Comparison of ENCODE assay signal across 13 cellular contexts in the genomic region with DNA sequence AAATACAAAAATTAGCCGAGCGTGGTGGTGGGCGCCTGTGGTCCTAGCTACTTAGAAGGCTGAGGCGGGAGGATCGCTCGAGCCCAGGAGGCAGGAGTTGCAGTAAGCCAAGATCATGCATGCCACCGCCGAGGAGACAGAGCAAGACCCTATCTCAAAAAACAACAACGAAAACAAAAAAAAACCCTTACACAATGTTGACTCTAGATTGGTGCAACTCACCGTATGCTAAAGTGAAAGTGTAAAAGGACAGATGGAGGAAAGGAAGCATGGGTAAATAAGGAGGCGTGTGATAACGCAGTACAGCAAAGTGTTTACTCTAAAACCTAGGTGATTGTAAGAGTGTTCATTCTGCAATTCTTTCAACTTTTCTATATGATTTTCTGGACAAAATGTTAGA. TPM values are rescaled to one million over a fixed set of nuclear protein-coding genes. Genes with fewer than 3 reads are reported as not detected.
DNase-seq lines count a peak whose midpoint lies in the region; ATAC-seq and TF ChIP-seq lines count a peak whose summit lies in the region.
"Had no signal": no experiment of that assay in that cellular context is flagged by ENCODE, and none has a peak within 500 bp of the region (broad histone marks: within the 10 kb centered on the region; RNA-seq: fewer than 3 reads in every experiment).

No MANE protein-coding gene starts in this region.

- no peaks in the 10 kb centered on the region for H3K9me3 ChIP-seq in CD4-positive, CD25-positive, alpha-beta regulatory T cell (ENCODE audit: control insufficient read depth in 2 of 2, low read length in 2 of 2)
- no peaks in the 10 kb centered on the region for H3K9me3 ChIP-seq in effector memory CD4-positive, alpha-beta T cell (ENCODE audit: control insufficient read depth, low read length)
- H3K9me3 ChIP-seq: ascending aorta; BLaER1 treated with 17β-estradiol and CSF1 and Interleukin-3, amounts not matched to agents 10 nM and 100 nM; esophagus muscularis mucosa; pancreas had no signal

- peak; percentile 40 to 55 for ATAC-seq in CD4-positive, CD25-positive, alpha-beta regulatory T cell (ENCODE audit: low read depth in 2 of 2)
- ATAC-seq in GM18517 (IDR thresholded peaks at IDR 0.05; ENCODE audit: unreplicated experiment) (peak; percentile 62), HG02870 (IDR thresholded peaks at IDR 0.05; ENCODE audit: unreplicated experiment) (peak; percentile 45)

- no peaks in the 10 kb centered on the region for H3K36me3 Mint-ChIP-seq in CD4-positive, CD25-positive, alpha-beta regulatory T cell
- peaks cover 8% of the 10 kb centered on the region for H3K36me3 Mint-ChIP-seq in activated T-helper 2 cell treated with anti-CD3 and anti-CD28 coated beads, Interferon-gamma antibody, Interleukin-2, Interleukin-4, amounts not matched to agents 10 μg/mL and 5 μg/mL and 100 μg/mL, durations not matched to agents 14 hours and 24 hours and 36 hours (ENCODE audit: low read depth)
- H3K36me3 Mint-ChIP-seq in Calu3 (ENCODE audit: insufficient read depth, unreplicated experiment): peaks cover 3% of the 10 kb centered on the region

- no TSS peak for BruUV-seq in Calu3 (replicated peaks; lab: Mats Ljungman, UMichigan)

- no peaks in the 10 kb centered on the region for H3K27me3 ChIP-seq in CD4-positive, CD25-positive, alpha-beta regulatory T cell (ENCODE audit: control insufficient read depth, insufficient read depth, low read length)
- H3K27me3 ChIP-seq in effector memory CD4-positive, alpha-beta T cell (replicated peaks; ENCODE audit: control insufficient read depth, insufficient read depth, low read length, poor library complexity, severe bottlenecking): peaks cover 6% of the 10 kb centered on the region
- H3K27me3 ChIP-seq: ascending aorta; BLaER1 treated with 17β-estradiol and CSF1 and Interleukin-3, amounts not matched to agents 10 nM and 100 nM; esophagus muscularis mucosa; pancreas had no signal

- no peaks in the 10 kb centered on the region for H3K36me3 ChIP-seq in CD4-positive, CD25-positive, alpha-beta regulatory T cell (ENCODE audit: control insufficient read depth, insufficient read depth, low read length)
- no peaks in the 10 kb centered on the region for H3K36me3 ChIP-seq in effector memory CD4-positive, alpha-beta T cell (ENCODE audit: control insufficient read depth, insufficient read depth, low read length)
- H3K36me3 ChIP-seq: ascending aorta; BLaER1 treated with 17β-estradiol and CSF1 and Interleukin-3, amounts not matched to agents 10 nM and 100 nM; esophagus muscularis mucosa; pancreas had no signal

- peaks cover 5% of the 10 kb centered on the region for H3K27me3 Mint-ChIP-seq in CD4-positive, CD25-positive, alpha-beta regulatory T cell
- H3K27me3 Mint-ChIP-seq in activated T-helper 2 cell treated with anti-CD3 and anti-CD28 coated beads, Interferon-gamma antibody, Interleukin-2, Interleukin-4, amounts not matched to agents 10 μg/mL and 5 μg/mL and 100 μg/mL, durations not matched to agents 14 hours and 24 hours and 36 hours (ENCODE audit: low read depth): no peaks in the 10 kb centered on the region
- no peaks in the 10 kb centered on the region for H3K27me3 Mint-ChIP-seq in Calu3 (ENCODE audit: unreplicated experiment)

- no peak overlapping the region for H3K27ac ChIP-seq in CD4-positive, CD25-positive, alpha-beta regulatory T cell (ENCODE audit: insufficient read depth, low read length, poor library complexity, severe bottlenecking)
- H3K27ac ChIP-seq in effector memory CD4-positive, alpha-beta T cell (ENCODE audit: insufficient read depth, low read length, poor library complexity, severe bottlenecking): no peak overlapping the region
- no peak overlapping the region for H3K27ac ChIP-seq in substantia nigra (ENCODE audit: low read depth, low read length, poor library complexity, severe bottlenecking)
- H3K27ac ChIP-seq: ascending aorta; BLaER1 treated with 17β-estradiol and CSF1 and Interleukin-3, amounts not matched to agents 10 nM and 100 nM; esophagus muscularis mucosa; pancreas had no signal

- intact Hi-C loops in activated T-helper 2 cell treated with anti-CD3 and anti-CD28 coated beads, Interferon-gamma antibody, Interleukin-2, Interleukin-4, amounts not matched to agents 10 μg/mL and 5 μg/mL and 100 μg/mL, durations not matched to agents 14 hours and 24 hours and 36 hours (cut with micrococcal nuclease): no loop called here
- intact Hi-C loops in Calu3 (cut with micrococcal nuclease; ENCODE audit: unreplicated experiment): no loop called here

- peak overlapping the region; percentile 72 to 84 (median 78) for H3K27ac Mint-ChIP-seq in CD4-positive, CD25-positive, alpha-beta regulatory T cell
- H3K27ac Mint-ChIP-seq in activated T-helper 2 cell treated with anti-CD3 and anti-CD28 coated beads, Interferon-gamma antibody, Interleukin-2, Interleukin-4, amounts not matched to agents 10 μg/mL and 5 μg/mL and 100 μg/mL, durations not matched to agents 14 hours and 24 hours and 36 hours: peak overlapping the region; percentile 74
- H3K27ac Mint-ChIP-seq in Calu3 (ENCODE audit: unreplicated experiment): no peak overlapping the region

- no peaks in the 10 kb centered on the region for H3K9me3 Mint-ChIP-seq in CD4-positive, CD25-positive, alpha-beta regulatory T cell
- H3K9me3 Mint-ChIP-seq in activated T-helper 2 cell treated with anti-CD3 and anti-CD28 coated beads, Interferon-gamma antibody, Interleukin-2, Interleukin-4, amounts not matched to agents 10 μg/mL and 5 μg/mL and 100 μg/mL, durations not matched to agents 14 hours and 24 hours and 36 hours: no peaks in the 10 kb centered on the region
- H3K9me3 Mint-ChIP-seq in Calu3 (ENCODE audit: low read depth, unreplicated experiment): no peaks in the 10 kb centered on the region

- peak overlapping the region; percentile 27 to 80 (median 70) for H3K4me3 Mint-ChIP-seq in CD4-positive, CD25-positive, alpha-beta regulatory T cell
- peak overlapping the region; percentile 76 for H3K4me3 Mint-ChIP-seq in activated T-helper 2 cell treated with anti-CD3 and anti-CD28 coated beads, Interferon-gamma antibody, Interleukin-2, Interleukin-4, amounts not matched to agents 10 μg/mL and 5 μg/mL and 100 μg/mL, durations not matched to agents 14 hours and 24 hours and 36 hours (ENCODE audit: low read depth)
- no peak overlapping the region for H3K4me3 Mint-ChIP-seq in Calu3 (ENCODE audit: low read depth, unreplicated experiment)

- CTCF ChIA-PET in Calu3 (lab: Charles Lee): no interaction called here

- TF ChIP-seq CTCF in Calu3 (IDR thresholded peaks at IDR 0.05; ENCODE audit: unreplicated experiment): no peak

- peaks cover 7% of the 10 kb centered on the region for H3K4me1 ChIP-seq in CD4-positive, CD25-positive, alpha-beta regulatory T cell (ENCODE audit: control insufficient read depth, insufficient read depth, low read length, poor library complexity, severe bottlenecking)
- H3K4me1 ChIP-seq in effector memory CD4-positive, alpha-beta T cell (ENCODE audit: control insufficient read depth, insufficient read depth, low read length, poor library complexity, severe bottlenecking): peaks cover 4% of the 10 kb centered on the region

- peak overlapping the region; percentile 64 for H3K4me3 ChIP-seq in CD4-positive, CD25-positive, alpha-beta regulatory T cell (ENCODE audit: low read depth, low read length)
- no peak overlapping the region for H3K4me3 ChIP-seq in effector memory CD4-positive, alpha-beta T cell (ENCODE audit: insufficient read depth, low read depth, low read length, poor library complexity, severe bottlenecking)
- H3K4me3 ChIP-seq: ascending aorta; BLaER1 treated with 17β-estradiol and CSF1 and Interleukin-3, amounts not matched to agents 10 nM and 100 nM; esophagus muscularis mucosa; pancreas had no signal

- H3K4me1 Mint-ChIP-seq in CD4-positive, CD25-positive, alpha-beta regulatory T cell: peaks cover 0 to 16% (median 7%) of the 10 kb centered on the region in 4 donors
- H3K4me1 Mint-ChIP-seq in activated T-helper 2 cell treated with anti-CD3 and anti-CD28 coated beads, Interferon-gamma antibody, Interleukin-2, Interleukin-4, amounts not matched to agents 10 μg/mL and 5 μg/mL and 100 μg/mL, durations not matched to agents 14 hours and 24 hours and 36 hours (ENCODE audit: low read depth): peaks cover 11% of the 10 kb centered on the region
- no peaks in the 10 kb centered on the region for H3K4me1 Mint-ChIP-seq in Calu3 (ENCODE audit: low read depth, unreplicated experiment)

- DNase-seq in CD4-positive, CD25-positive, alpha-beta regulatory T cell: peak in 1 of 3 donors; percentile 52
- DNase-seq in activated T-helper 2 cell treated with anti-CD3 and anti-CD28 coated beads, Interferon-gamma antibody, Interleukin-2, Interleukin-4, amounts not matched to agents 10 μg/mL and 5 μg/mL and 100 μg/mL, durations not matched to agents 14 hours and 24 hours and 36 hours (ENCODE audit: low spot score): no peak
- DNase-seq in effector memory CD4-positive, alpha-beta T cell: no peak
- DNase-seq in Calu3 (no peak), A172 (ENCODE audit: low spot score) (no peak), substantia nigra (lab: John Stamatoyannopoulos, UW) (no peak)
- DNase-seq: pancreas, trophoblast cell had no signal

RNA-seq across cellular contexts. Expression of a gene that starts 15.9 kb away (rescaled TPM):
- total RNA-seq in CD4-positive, CD25-positive, alpha-beta regulatory T cell: 40.4 TPM
- polyA plus RNA-seq in CD4-positive, CD25-positive, alpha-beta regulatory T cell: 10 to 100 TPM; 18.3 to 25.9 (median 23.7) TPM
- total RNA-seq in activated T-helper 2 cell treated with anti-CD3 and anti-CD28 coated beads, Interferon-gamma antibody, Interleukin-2, Interleukin-4, amounts not matched to agents 10 μg/mL and 5 μg/mL and 100 μg/mL, durations not matched to agents 14 hours and 24 hours and 36 hours: 40.2 and 42.0 TPM in 2 replicates
- 41.2 and 41.5 TPM in 2 replicates for total RNA-seq in Calu3 (2022)
- 97.0 and 124 TPM in 2 replicates for total RNA-seq in A172 (2014; rRNA removed; shearing (Covaris generic))
